Comparison of ENCODE assay signal across 1 cellular context in genomic region chr10:4529266-4529665, GRCh38.
TF ChIP-seq lines count a peak whose summit lies in the region.

No MANE protein-coding gene starts in this region.

TF ChIP-seq in IMR-90, 13 proteins besides CTCF, POLR2A, EP300 and RAD21:
- TF ChIP-seq RCOR1 (IDR thresholded peaks at IDR 0.05; ENCODE audit: insufficient replicate concordance, low read length) (no peak), RFX5 (IDR thresholded peaks at IDR 0.05; ENCODE audit: low read depth, low read length) (no peak), MXI1 (IDR thresholded peaks at IDR 0.05; ENCODE audit: borderline replicate concordance, low read depth, low read length) (no peak), FOS (IDR thresholded peaks at IDR 0.05; ENCODE audit: low read depth, low read length) (no peak), CEBPB (IDR thresholded peaks at IDR 0.05; ENCODE audit: low read depth, low read length) (no peak), CHD1 (IDR thresholded peaks at IDR 0.05; ENCODE audit: low read depth, low read length) (no peak), SMC3 (IDR thresholded peaks at IDR 0.05; ENCODE audit: low read depth, low read length) (no peak), NFE2L2 (IDR thresholded peaks at IDR 0.05; ENCODE audit: low read depth, low read length) (no peak)
- TF ChIP-seq, protein P1, sequence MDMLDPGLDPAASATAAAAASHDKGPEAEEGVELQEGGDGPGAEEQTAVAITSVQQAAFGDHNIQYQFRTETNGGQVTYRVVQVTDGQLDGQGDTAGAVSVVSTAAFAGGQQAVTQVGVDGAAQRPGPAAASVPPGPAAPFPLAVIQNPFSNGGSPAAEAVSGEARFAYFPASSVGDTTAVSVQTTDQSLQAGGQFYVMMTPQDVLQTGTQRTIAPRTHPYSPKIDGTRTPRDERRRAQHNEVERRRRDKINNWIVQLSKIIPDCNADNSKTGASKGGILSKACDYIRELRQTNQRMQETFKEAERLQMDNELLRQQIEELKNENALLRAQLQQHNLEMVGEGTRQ (IDR thresholded peaks at IDR 0.05; ENCODE audit: low read depth, low read length), result no peak
TF ChIP-seq in IMR-90: peak in this region for 0.
